In the genomic region with DNA sequence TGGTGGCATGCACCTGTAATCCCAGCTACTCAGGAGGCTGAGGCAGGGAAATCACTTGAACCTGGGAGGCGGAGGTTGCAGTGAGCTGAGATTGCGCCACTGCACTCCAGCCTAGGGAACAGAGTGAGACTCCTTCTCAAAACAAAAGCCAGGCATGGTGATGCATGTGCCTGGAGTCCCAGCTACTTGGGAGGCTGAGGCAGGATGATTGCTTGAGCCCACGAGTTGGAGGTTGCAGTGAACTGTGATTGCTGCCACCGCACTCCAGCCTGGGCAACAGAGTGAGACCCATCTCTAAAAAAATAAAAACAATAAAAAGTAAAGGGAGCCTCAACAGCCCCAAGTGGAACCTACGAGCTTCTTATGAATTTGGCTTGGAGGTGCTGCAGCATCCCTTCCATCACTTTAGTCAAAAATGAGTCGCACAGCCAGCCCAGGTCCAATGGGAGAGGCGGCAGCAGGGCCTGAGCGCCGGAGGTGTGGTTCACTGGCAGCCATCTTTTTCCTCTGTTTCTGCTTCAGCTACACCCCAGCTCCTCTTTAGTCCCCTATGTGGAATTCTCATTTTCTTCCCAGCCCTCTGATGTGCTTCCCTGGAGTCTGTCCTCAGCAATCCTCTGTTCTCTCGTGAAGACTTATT, we compare ENCODE assay signal across 18 cellular contexts. TPM values are rescaled to one million over a fixed set of nuclear protein-coding genes. Genes with fewer than 3 reads are reported as not detected.
DNase-seq lines count a peak whose midpoint lies in the region; ATAC-seq, FAIRE-seq and TF ChIP-seq lines count a peak whose summit lies in the region.
"Had no signal": no experiment of that assay in that cellular context is flagged by ENCODE, and none has a peak within 500 bp of the region (broad histone marks: within the 10 kb centered on the region; RNA-seq: fewer than 3 reads in every experiment).

No MANE protein-coding gene starts in this region.

- H3K9ac ChIP-seq in endothelial cell of umbilical vein (replicated peaks; ENCODE audit: extremely low read depth, insufficient read depth, low read length) = no peak overlapping the region
- H3K9ac ChIP-seq: BLaER1 treated with 17β-estradiol and CSF1 and Interleukin-3, amounts not matched to agents 10 nM and 100 nM had no signal

- H3K4me3 ChIP-seq in endothelial cell of umbilical vein (replicated peaks in 1 of 3; ENCODE audit: insufficient read depth in 1 of 3, low read depth in 1 of 3, low read length in 3 of 3) (no peak overlapping the region), osteoblast (ENCODE audit: insufficient read depth, low read length) (no peak overlapping the region)
- H3K4me3 ChIP-seq: BLaER1 treated with 17β-estradiol and CSF1 and Interleukin-3, amounts not matched to agents 10 nM and 100 nM had no signal

- H3K4me2 ChIP-seq in endothelial cell of umbilical vein (ENCODE audit: insufficient read depth, low read length) (no peak overlapping the region), osteoblast (ENCODE audit: insufficient read depth, low read length) (no peak overlapping the region)
- H3K4me2 ChIP-seq: BLaER1 treated with 17β-estradiol and CSF1 and Interleukin-3, amounts not matched to agents 10 nM and 100 nM had no signal

- H4K20me1 ChIP-seq in endothelial cell of umbilical vein (replicated peaks; ENCODE audit: control insufficient read depth, extremely low read depth, insufficient read depth, low read length) (no peaks in the 10 kb centered on the region), osteoblast (ENCODE audit: insufficient read depth, low read length) (no peaks in the 10 kb centered on the region)

- no peak for ATAC-seq in HG03469 (IDR thresholded peaks at IDR 0.05; ENCODE audit: unreplicated experiment)
- ATAC-seq in activated naive CD4-positive, alpha-beta T cell treated with anti-CD3 and anti-CD28 coated beads, Interleukin-2, amount 50 U/mL, for 72 hours = no peak

- FAIRE-seq in endothelial cell of umbilical vein (lab: Jason Lieb, UNC) = no peak
- FAIRE-seq: G401.6, GM12892, HTR-8/SVneo had no signal

- no peaks in the 10 kb centered on the region; the same call in 1 of the 2 replicates for H3K9me3 Mint-ChIP-seq in HFFc6
- H3K9me3 Mint-ChIP-seq in activated naive CD4-positive, alpha-beta T cell treated with anti-CD3 and anti-CD28 coated beads, Interleukin-2, amount 50 U/mL, for 72 hours = no peaks in the 10 kb centered on the region
- H3K9me3 Mint-ChIP-seq: CD4-positive, alpha-beta T cell; H9 had no signal

- peak overlapping the region; percentile 49; the same call in 1 of the 2 replicates for H3K27ac Mint-ChIP-seq in HFFc6
- no peak overlapping the region for H3K27ac Mint-ChIP-seq in activated naive CD4-positive, alpha-beta T cell treated with anti-CD3 and anti-CD28 coated beads, Interleukin-2, amount 50 U/mL, for 72 hours
- H3K27ac Mint-ChIP-seq: CD4-positive, alpha-beta T cell had no signal

- H3K4me1 ChIP-seq in endothelial cell of umbilical vein (ENCODE audit: control insufficient read depth, extremely low read depth, insufficient read depth, low read length) = peaks cover 15% of the 10 kb centered on the region
- peaks cover 40% of the 10 kb centered on the region for H3K4me1 ChIP-seq in osteoblast (ENCODE audit: insufficient read depth, low read length)

- no TSS peak for BruUV-seq in endothelial cell of umbilical vein (replicated peaks; lab: Mats Ljungman, UMichigan)

- TF ChIP-seq CTCF in 22Rv1 (IDR thresholded peaks at IDR 0.05) (no peak), HFFc6 (IDR thresholded peaks at IDR 0.05) (no peak), endothelial cell of umbilical vein (IDR thresholded peaks at IDR 0.05; ENCODE audit: extremely low read depth in 1 of 2, insufficient read depth in 1 of 2, low read depth in 1 of 2, low read length in 2 of 2) (no peak), osteoblast (IDR thresholded peaks at IDR 0.05; ENCODE audit: extremely low read depth, low read depth, low read length) (no peak)

- H3K36me3 ChIP-seq in endothelial cell of umbilical vein (ENCODE audit: control insufficient read depth in 2 of 2, extremely low read depth in 1 of 2, insufficient read depth in 2 of 2, low read length in 2 of 2) (peaks cover 0 to 6% of the 10 kb centered on the region in 2 experiments), osteoblast (ENCODE audit: insufficient read depth, low read length) (peaks cover 18% of the 10 kb centered on the region)

- no peaks in the 10 kb centered on the region for H3K27me3 ChIP-seq in endothelial cell of umbilical vein (ENCODE audit: control insufficient read depth in 2 of 2, insufficient read depth in 2 of 2, low read length in 2 of 2)
- no peaks in the 10 kb centered on the region for H3K27me3 ChIP-seq in osteoblast (ENCODE audit: insufficient read depth, low read length)
- H3K27me3 ChIP-seq: BLaER1 treated with 17β-estradiol and CSF1 and Interleukin-3, amounts not matched to agents 10 nM and 100 nM had no signal

- peaks cover 9% of the 10 kb centered on the region for H3K27me3 Mint-ChIP-seq in HFFc6 (ENCODE audit: insufficient read depth)
- H3K27me3 Mint-ChIP-seq: CD4-positive, alpha-beta T cell had no signal

- no peaks in the 10 kb centered on the region for H3K9me3 ChIP-seq in endothelial cell of umbilical vein (replicated peaks; ENCODE audit: control insufficient read depth, insufficient read depth, low read length)
- no peaks in the 10 kb centered on the region for H3K9me3 ChIP-seq in osteoblast (ENCODE audit: low read depth, low read length)
- H3K9me3 ChIP-seq: BLaER1 treated with 17β-estradiol and CSF1 and Interleukin-3, amounts not matched to agents 10 nM and 100 nM had no signal

- no peaks in the 10 kb centered on the region for H3K79me2 ChIP-seq in endothelial cell of umbilical vein (ENCODE audit: control insufficient read depth, insufficient read depth, low read length)
- no peaks in the 10 kb centered on the region for H3K79me2 ChIP-seq in osteoblast (ENCODE audit: insufficient read depth, low read length)

- intact Hi-C loops in endothelial cell of umbilical vein (cut with micrococcal nuclease) = no loop called here

- H2AFZ ChIP-seq in endothelial cell of umbilical vein (ENCODE audit: low read depth, low read length) (no peak overlapping the region), osteoblast (ENCODE audit: low read length) (no peak overlapping the region)

- peak; percentile 40 for TF ChIP-seq POLR2A in endothelial cell of umbilical vein (IDR thresholded peaks at IDR 0.05; ENCODE audit: low read depth, low read length)

- H3K36me3 Mint-ChIP-seq in HFFc6 (ENCODE audit: low read depth) = peaks cover 28% of the 10 kb centered on the region
- H3K36me3 Mint-ChIP-seq in activated naive CD4-positive, alpha-beta T cell treated with anti-CD3 and anti-CD28 coated beads, Interleukin-2, amount 50 U/mL, for 72 hours = no peaks in the 10 kb centered on the region

- dilution Hi-C loops in endothelial cell of umbilical vein (cut with MboI; ENCODE audit: extremely low pct_ligation_motif_present, low sequenced_read_pairs) = no loop called here

- no peak overlapping the region for H3K4me3 Mint-ChIP-seq in HFFc6
- H3K4me3 Mint-ChIP-seq: CD4-positive, alpha-beta T cell; H9 had no signal

- POLR2A ChIA-PET in endothelial cell of umbilical vein (lab: Charles Lee) = no interaction called here

- H3K4me1 Mint-ChIP-seq in HFFc6 (ENCODE audit: low read depth) = peaks cover 88% of the 10 kb centered on the region

- H3K9me1 ChIP-seq in endothelial cell of umbilical vein (replicated peaks; ENCODE audit: control insufficient read depth, extremely low read depth, insufficient read depth, low read length) = no peaks in the 10 kb centered on the region

- no peak for DNase-seq in HFFc6
- DNase-seq in endothelial cell of umbilical vein (ENCODE audit: low read depth, low spot score) = no peak
- DNase-seq in osteoblast (ENCODE audit: insufficient read length, low spot score, missing footprints) = peak; percentile 61
- DNase-seq in NCI-H510A (lab: John Stamatoyannopoulos, UW) = no peak
- no peak for DNase-seq in activated naive CD4-positive, alpha-beta T cell treated with anti-CD3 and anti-CD28 coated beads, Interleukin-2, amount 50 U/mL, for 72 hours (ENCODE audit: low spot score in 2 of 2)
- DNase-seq: ACHN; CD4-positive, alpha-beta T cell; DMS79 treated with DMSO at 0.1 percent for 48 hours; EL; GOT3; H9 had no signal

- CTCF ChIA-PET in endothelial cell of umbilical vein (lab: Charles Lee) = interaction anchor here (0.6 to 1.5 kb wide), 4 partner anchors 9 to 30 kb away, joined by 3 to 4 read pairs (median 4); no protein-coding TSS in a partner anchor

- H3K27ac ChIP-seq in 22Rv1 (peak overlapping the region; percentile 86), endothelial cell of umbilical vein (ENCODE audit: insufficient read depth, low read depth, low read length) (no peak overlapping the region), osteoblast (ENCODE audit: low read depth, low read length) (no peak overlapping the region)
- H3K27ac ChIP-seq: BLaER1 treated with 17β-estradiol and CSF1 and Interleukin-3, amounts not matched to agents 10 nM and 100 nM had no signal

RNA-seq across cellular contexts. Expression of a gene that starts 29.2 kb away (rescaled TPM):
- total RNA-seq in HFFc6 (2021; fragmentation: NEBNext Ultra II Directional; extraction: Animal tissue kit (Norgen Biotek cat#: 25700)) = 10 to 100 TPM; 27.6 to 42.3 (median 29.2) TPM
- total RNA-seq in endothelial cell of umbilical vein = 19.7 and 19.9 TPM in 2 replicates
- 19.7 and 24.4 TPM in 2 replicates for polyA plus RNA-seq in endothelial cell of umbilical vein
- 14.5 and 16.7 TPM in 2 replicates for polyA plus RNA-seq in endothelial cell of umbilical vein (2011; cell fraction: cytosol; rRNA removed)
- 11.3 and 14.8 TPM in 2 replicates for polyA plus RNA-seq in endothelial cell of umbilical vein (2011; cell fraction: nucleus; rRNA removed)
- polyA plus RNA-seq in endothelial cell of umbilical vein (2012) = 11.3 and 13.0 TPM in 2 replicates
- polyA minus RNA-seq in endothelial cell of umbilical vein = 10.5 and 11.2 TPM in 2 replicates
- polyA minus RNA-seq in endothelial cell of umbilical vein (2011; cell fraction: cytosol; rRNA and poly(A)+ RNA removed) = 6.8 TPM
- polyA minus RNA-seq in endothelial cell of umbilical vein (2011; cell fraction: nucleus; rRNA and poly(A)+ RNA removed) = 2.5 and 3.3 TPM in 2 replicates
- 25.9 and 26.8 TPM in 2 replicates for total RNA-seq in osteoblast
- 10 to 100 TPM in 1 of 2 donors, 1 to 10 TPM in 1; 7.5 to 20.7 TPM for total RNA-seq in activated naive CD4-positive, alpha-beta T cell treated with anti-CD3 and anti-CD28 coated beads, Interleukin-2, amount 50 U/mL, for 72 hours

RNA-seq across cellular contexts. Expression of a gene that starts 44.7 kb away (rescaled TPM):
- total RNA-seq in HFFc6 (2021; fragmentation: NEBNext Ultra II Directional; extraction: Animal tissue kit (Norgen Biotek cat#: 25700)) = not detected
- total RNA-seq in endothelial cell of umbilical vein (not detected in 2 replicates), osteoblast (not detected in 2 replicates)
- polyA plus RNA-seq in endothelial cell of umbilical vein = not detected in 2 replicates
- not detected in 2 replicates for polyA plus RNA-seq in endothelial cell of umbilical vein (2011; cell fraction: cytosol; rRNA removed)
- not detected in 2 replicates for polyA plus RNA-seq in endothelial cell of umbilical vein (2011; cell fraction: nucleus; rRNA removed)
- polyA plus RNA-seq in endothelial cell of umbilical vein (2012) = not detected in 2 replicates
- polyA minus RNA-seq in endothelial cell of umbilical vein = 0.34 TPM in 1 of 2 replicates, not detected in the other
- polyA minus RNA-seq in endothelial cell of umbilical vein (2011; cell fraction: cytosol; rRNA and poly(A)+ RNA removed) = not detected
- not detected in 2 replicates for polyA minus RNA-seq in endothelial cell of umbilical vein (2011; cell fraction: nucleus; rRNA and poly(A)+ RNA removed)
- not detected for total RNA-seq in activated naive CD4-positive, alpha-beta T cell treated with anti-CD3 and anti-CD28 coated beads, Interleukin-2, amount 50 U/mL, for 72 hours
- total RNA-seq: A172; CD4-positive, alpha-beta T cell had no signal
